ENCODE assay signal across 16 cellular contexts in the genomic region with DNA sequence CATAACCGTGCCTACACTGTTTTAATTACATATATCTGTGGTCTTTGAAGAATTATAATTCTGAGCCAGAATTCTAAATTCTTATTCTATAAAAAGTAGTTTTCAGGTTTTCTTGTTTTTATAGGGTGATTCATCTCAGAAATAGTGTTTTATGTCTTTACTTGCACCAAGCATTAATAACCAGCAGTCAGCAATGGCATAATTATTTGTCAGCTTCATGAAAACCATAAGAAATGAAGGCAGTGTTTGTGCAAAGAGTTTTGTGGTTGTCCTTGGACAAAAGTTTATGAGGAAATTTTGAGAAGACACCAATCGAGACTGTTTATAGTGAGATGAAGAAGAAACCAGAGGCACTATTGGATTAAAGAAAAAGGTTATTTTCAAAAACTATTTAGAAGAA. TPM values are rescaled to one million over a fixed set of nuclear protein-coding genes. Genes with fewer than 3 reads are reported as not detected.
DNase-seq lines count a peak whose midpoint lies in the region; ATAC-seq and TF ChIP-seq lines count a peak whose summit lies in the region.
"Had no signal": no experiment of that assay in that cellular context is flagged by ENCODE, and none has a peak within 500 bp of the region (broad histone marks: within the 10 kb centered on the region; RNA-seq: fewer than 3 reads in every experiment).

No MANE protein-coding gene starts in this region.

- no peaks in the 10 kb centered on the region for H4K20me1 ChIP-seq in osteoblast (ENCODE audit: insufficient read depth, low read length)

- peak overlapping the region; percentile 56 for H3K4me2 ChIP-seq in osteoblast (ENCODE audit: insufficient read depth, low read length)
- H3K4me2 ChIP-seq: A549, GM23338, PC-9 had no signal

- H3K27me3 Mint-ChIP-seq in HFFc6 (ENCODE audit: insufficient read depth): no peaks in the 10 kb centered on the region

- no peaks in the 10 kb centered on the region for H3K36me3 Mint-ChIP-seq in HFFc6 (ENCODE audit: low read depth)

- peak overlapping the region; percentile 61; the same call in 1 of the 2 replicates for H3K4me3 Mint-ChIP-seq in HFFc6
- H3K4me3 Mint-ChIP-seq: GM23338 had no signal

- TF ChIP-seq CTCF in AG09309 (IDR thresholded peaks at IDR 0.05; ENCODE audit: control insufficient read depth, insufficient read depth, low read depth, low read length, missing control alignments) (no peak), HFFc6 (IDR thresholded peaks at IDR 0.05) (no peak), astrocyte of the cerebellum (IDR thresholded peaks at IDR 0.05; ENCODE audit: low read depth, low read length, missing control alignments) (no peak), osteoblast (IDR thresholded peaks at IDR 0.05; ENCODE audit: extremely low read depth, low read depth, low read length) (no peak)

- no peaks in the 10 kb centered on the region for H3K9me3 Mint-ChIP-seq in HFFc6
- H3K9me3 Mint-ChIP-seq: GM23338 had no signal

- peak overlapping the region; percentile 34; the same call in 1 of the 2 replicates for H3K27ac Mint-ChIP-seq in HFFc6
- H3K27ac Mint-ChIP-seq: GM23338 had no signal

- DNase-seq in AG09309 (ENCODE audit: low read depth) (peak; percentile 67), HFFc6 (peak; percentile 33), astrocyte of the cerebellum (ENCODE audit: low read depth) (peak; percentile 27), osteoblast (ENCODE audit: insufficient read length, low spot score, missing footprints) (peak; percentile 11), NCI-H1092 (lab: John Stamatoyannopoulos, UW) (no peak), anterior cingulate cortex (lab: John Stamatoyannopoulos, UW) (no peak), DMS 273 treated with DMSO at 0.1 percent for 48 hours (lab: John Stamatoyannopoulos, UW) (no peak)
- DNase-seq: NCI-H510A had no signal

- H3K9me3 ChIP-seq in osteoblast (ENCODE audit: low read depth, low read length): no peaks in the 10 kb centered on the region
- H3K9me3 ChIP-seq: A549, Caco-2, SJSA1 had no signal

- H2AFZ ChIP-seq in osteoblast (ENCODE audit: low read length): peak overlapping the region; percentile 27
- H2AFZ ChIP-seq: GM23338, PC-9 had no signal

- in situ Hi-C loops in astrocyte of the cerebellum (cut with HindIII; ENCODE audit: low sequenced_read_pairs): loop anchor here (5.0 kb wide), 1 partner anchor 36 kb away; the partner anchor contains the start of gene EDNRA

- peaks cover 20% of the 10 kb centered on the region for H3K4me1 ChIP-seq in osteoblast (ENCODE audit: insufficient read depth, low read length)
- H3K4me1 ChIP-seq: A549, Caco-2, SJSA1 had no signal

- H3K36me3 ChIP-seq in osteoblast (ENCODE audit: insufficient read depth, low read length): no peaks in the 10 kb centered on the region
- H3K36me3 ChIP-seq: SJSA1 had no signal

- H3K79me2 ChIP-seq in osteoblast (ENCODE audit: insufficient read depth, low read length): no peaks in the 10 kb centered on the region

- H3K27ac ChIP-seq in osteoblast (ENCODE audit: low read depth, low read length): peak overlapping the region; percentile 43
- H3K27ac ChIP-seq: A549, PC-9, SJSA1 had no signal

- H3K4me1 Mint-ChIP-seq in HFFc6 (ENCODE audit: low read depth): peaks cover 28% of the 10 kb centered on the region

- no peak overlapping the region for H3K4me3 ChIP-seq in AG09309 (ENCODE audit: control insufficient read depth, low read depth, low read length)
- H3K4me3 ChIP-seq in astrocyte of the cerebellum (ENCODE audit: low read depth, low read length): no peak overlapping the region
- H3K4me3 ChIP-seq in osteoblast (ENCODE audit: insufficient read depth, low read length): no peak overlapping the region
- H3K4me3 ChIP-seq: A549, GM23338, K562, PC-9, SJSA1 had no signal

- no peaks in the 10 kb centered on the region for H3K27me3 ChIP-seq in osteoblast (ENCODE audit: insufficient read depth, low read length)
- H3K27me3 ChIP-seq: SJSA1 had no signal

- ATAC-seq in GM21381 (IDR thresholded peaks at IDR 0.05; ENCODE audit: unreplicated experiment): no peak

RNA-seq across cellular contexts. Expression of gene EDNRA, which starts 37.2 kb away (rescaled TPM):
- total RNA-seq in HFFc6 (2021; fragmentation: NEBNext Ultra II Directional; extraction: Animal tissue kit (Norgen Biotek cat#: 25700)): 1 to 10 TPM in 5 of 6 experiments, under 1 TPM in 1; 0.83 to 3.0 (median 1.5) TPM
- 6.2 and 9.4 TPM in 2 replicates for total RNA-seq in osteoblast
- total RNA-seq: G401, K562, PC-9 had no signal

Comparison
In these comparisons a context has a peak if more than half of its experiments do, and no peak if none do; other contexts are left out.
1. DNase-seq: peak in AG09309 (single experiment), HFFc6 (single experiment), astrocyte of the cerebellum (single experiment) and osteoblast (single experiment); none in NCI-H1092 (single experiment), anterior cingulate cortex (0 of 58) and DMS 273 treated with DMSO at 0.1 percent for 48 hours (single experiment).